Comparison of ENCODE assay signal across 1 cellular context in the genomic region with DNA sequence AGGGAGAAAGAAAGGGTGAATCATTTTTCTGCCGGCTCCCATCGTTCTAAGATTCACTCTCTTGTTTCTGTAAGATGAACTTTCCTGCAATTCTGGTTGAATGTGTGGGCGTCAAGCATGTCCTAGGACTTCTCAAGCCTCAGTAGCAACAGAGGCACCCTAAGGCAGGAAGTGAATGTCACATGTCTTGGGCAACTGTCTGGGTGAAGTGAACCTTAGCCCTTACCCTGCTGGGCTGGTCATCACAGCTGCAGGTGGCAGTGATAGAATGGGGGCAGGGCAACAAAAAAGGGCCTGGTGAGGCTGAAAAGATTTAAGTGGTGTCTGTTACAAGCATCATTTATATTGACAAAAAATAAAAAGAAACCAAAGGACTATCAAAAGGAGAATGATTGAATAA.
TF ChIP-seq lines count a peak whose summit lies in the region.

No MANE protein-coding gene starts in this region.

TF ChIP-seq in H1, 55 proteins besides CTCF, POLR2A, EP300 and RAD21 (continued from another document):
- TF ChIP-seq, protein P1, sequence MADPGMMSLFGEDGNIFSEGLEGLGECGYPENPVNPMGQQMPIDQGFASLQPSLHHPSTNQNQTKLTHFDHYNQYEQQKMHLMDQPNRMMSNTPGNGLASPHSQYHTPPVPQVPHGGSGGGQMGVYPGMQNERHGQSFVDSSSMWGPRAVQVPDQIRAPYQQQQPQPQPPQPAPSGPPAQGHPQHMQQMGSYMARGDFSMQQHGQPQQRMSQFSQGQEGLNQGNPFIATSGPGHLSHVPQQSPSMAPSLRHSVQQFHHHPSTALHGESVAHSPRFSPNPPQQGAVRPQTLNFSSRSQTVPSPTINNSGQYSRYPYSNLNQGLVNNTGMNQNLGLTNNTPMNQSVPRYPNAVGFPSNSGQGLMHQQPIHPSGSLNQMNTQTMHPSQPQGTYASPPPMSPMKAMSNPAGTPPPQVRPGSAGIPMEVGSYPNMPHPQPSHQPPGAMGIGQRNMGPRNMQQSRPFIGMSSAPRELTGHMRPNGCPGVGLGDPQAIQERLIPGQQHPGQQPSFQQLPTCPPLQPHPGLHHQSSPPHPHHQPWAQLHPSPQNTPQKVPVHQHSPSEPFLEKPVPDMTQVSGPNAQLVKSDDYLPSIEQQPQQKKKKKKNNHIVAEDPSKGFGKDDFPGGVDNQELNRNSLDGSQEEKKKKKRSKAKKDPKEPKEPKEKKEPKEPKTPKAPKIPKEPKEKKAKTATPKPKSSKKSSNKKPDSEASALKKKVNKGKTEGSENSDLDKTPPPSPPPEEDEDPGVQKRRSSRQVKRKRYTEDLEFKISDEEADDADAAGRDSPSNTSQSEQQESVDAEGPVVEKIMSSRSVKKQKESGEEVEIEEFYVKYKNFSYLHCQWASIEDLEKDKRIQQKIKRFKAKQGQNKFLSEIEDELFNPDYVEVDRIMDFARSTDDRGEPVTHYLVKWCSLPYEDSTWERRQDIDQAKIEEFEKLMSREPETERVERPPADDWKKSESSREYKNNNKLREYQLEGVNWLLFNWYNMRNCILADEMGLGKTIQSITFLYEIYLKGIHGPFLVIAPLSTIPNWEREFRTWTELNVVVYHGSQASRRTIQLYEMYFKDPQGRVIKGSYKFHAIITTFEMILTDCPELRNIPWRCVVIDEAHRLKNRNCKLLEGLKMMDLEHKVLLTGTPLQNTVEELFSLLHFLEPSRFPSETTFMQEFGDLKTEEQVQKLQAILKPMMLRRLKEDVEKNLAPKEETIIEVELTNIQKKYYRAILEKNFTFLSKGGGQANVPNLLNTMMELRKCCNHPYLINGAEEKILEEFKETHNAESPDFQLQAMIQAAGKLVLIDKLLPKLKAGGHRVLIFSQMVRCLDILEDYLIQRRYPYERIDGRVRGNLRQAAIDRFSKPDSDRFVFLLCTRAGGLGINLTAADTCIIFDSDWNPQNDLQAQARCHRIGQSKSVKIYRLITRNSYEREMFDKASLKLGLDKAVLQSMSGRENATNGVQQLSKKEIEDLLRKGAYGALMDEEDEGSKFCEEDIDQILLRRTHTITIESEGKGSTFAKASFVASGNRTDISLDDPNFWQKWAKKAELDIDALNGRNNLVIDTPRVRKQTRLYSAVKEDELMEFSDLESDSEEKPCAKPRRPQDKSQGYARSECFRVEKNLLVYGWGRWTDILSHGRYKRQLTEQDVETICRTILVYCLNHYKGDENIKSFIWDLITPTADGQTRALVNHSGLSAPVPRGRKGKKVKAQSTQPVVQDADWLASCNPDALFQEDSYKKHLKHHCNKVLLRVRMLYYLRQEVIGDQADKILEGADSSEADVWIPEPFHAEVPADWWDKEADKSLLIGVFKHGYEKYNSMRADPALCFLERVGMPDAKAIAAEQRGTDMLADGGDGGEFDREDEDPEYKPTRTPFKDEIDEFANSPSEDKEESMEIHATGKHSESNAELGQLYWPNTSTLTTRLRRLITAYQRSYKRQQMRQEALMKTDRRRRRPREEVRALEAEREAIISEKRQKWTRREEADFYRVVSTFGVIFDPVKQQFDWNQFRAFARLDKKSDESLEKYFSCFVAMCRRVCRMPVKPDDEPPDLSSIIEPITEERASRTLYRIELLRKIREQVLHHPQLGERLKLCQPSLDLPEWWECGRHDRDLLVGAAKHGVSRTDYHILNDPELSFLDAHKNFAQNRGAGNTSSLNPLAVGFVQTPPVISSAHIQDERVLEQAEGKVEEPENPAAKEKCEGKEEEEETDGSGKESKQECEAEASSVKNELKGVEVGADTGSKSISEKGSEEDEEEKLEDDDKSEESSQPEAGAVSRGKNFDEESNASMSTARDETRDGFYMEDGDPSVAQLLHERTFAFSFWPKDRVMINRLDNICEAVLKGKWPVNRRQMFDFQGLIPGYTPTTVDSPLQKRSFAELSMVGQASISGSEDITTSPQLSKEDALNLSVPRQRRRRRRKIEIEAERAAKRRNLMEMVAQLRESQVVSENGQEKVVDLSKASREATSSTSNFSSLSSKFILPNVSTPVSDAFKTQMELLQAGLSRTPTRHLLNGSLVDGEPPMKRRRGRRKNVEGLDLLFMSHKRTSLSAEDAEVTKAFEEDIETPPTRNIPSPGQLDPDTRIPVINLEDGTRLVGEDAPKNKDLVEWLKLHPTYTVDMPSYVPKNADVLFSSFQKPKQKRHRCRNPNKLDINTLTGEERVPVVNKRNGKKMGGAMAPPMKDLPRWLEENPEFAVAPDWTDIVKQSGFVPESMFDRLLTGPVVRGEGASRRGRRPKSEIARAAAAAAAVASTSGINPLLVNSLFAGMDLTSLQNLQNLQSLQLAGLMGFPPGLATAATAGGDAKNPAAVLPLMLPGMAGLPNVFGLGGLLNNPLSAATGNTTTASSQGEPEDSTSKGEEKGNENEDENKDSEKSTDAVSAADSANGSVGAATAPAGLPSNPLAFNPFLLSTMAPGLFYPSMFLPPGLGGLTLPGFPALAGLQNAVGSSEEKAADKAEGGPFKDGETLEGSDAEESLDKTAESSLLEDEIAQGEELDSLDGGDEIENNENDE (IDR thresholded peaks at IDR 0.05; ENCODE audit: insufficient replicate concordance, low read length), result no peak
- TF ChIP-seq CTBP2 (IDR thresholded peaks at IDR 0.05; ENCODE audit: borderline replicate concordance, insufficient read depth, insufficient read length, low read length) (no peak), SP4 (IDR thresholded peaks at IDR 0.05; ENCODE audit: low read length) (no peak)
